Comparison of ENCODE assay signal across 8 cellular contexts in genomic region chr1:234543442-234544093, GRCh38.
DNase-seq lines count a peak whose midpoint lies in the region; ATAC-seq and TF ChIP-seq lines count a peak whose summit lies in the region.

No MANE protein-coding gene starts in this region.

- intact Hi-C loops in Right ventricle myocardium inferior (cut with DNase I) (loop anchor here (5.0 kb wide), 1 partner anchor 39 kb away; no protein-coding TSS in a partner anchor), cardiac septum (cut with DNase I) (loop anchor here (2.0 to 5.0 kb wide), 3 partner anchors 25 to 354 kb away; no protein-coding TSS in a partner anchor)
- intact Hi-C loops in naive thymus-derived CD4-positive, alpha-beta T cell (cut with micrococcal nuclease): loop anchor here in 1 of 2 donors (10.0 kb wide), 1 partner anchor 49 kb away; no protein-coding TSS in a partner anchor

- ATAC-seq in Right ventricle myocardium inferior: peak; percentile 77
- ATAC-seq in naive thymus-derived CD4-positive, alpha-beta T cell: no peak

- no peak overlapping the region for H3K9ac ChIP-seq in endodermal cell (ENCODE audit: extremely low read depth, low read length, poor library complexity, severe bottlenecking)

- H3K27ac ChIP-seq in endodermal cell (ENCODE audit: low read depth, low read length): no peak overlapping the region
- H3K27ac ChIP-seq in naive thymus-derived CD4-positive, alpha-beta T cell (ENCODE audit: low read depth, low read length): no peak overlapping the region

- H3K27me3 ChIP-seq in endodermal cell (ENCODE audit: control insufficient read depth, insufficient read depth, low read length, poor library complexity, severe bottlenecking): no peaks in the 10 kb centered on the region
- no peaks in the 10 kb centered on the region for H3K27me3 ChIP-seq in naive thymus-derived CD4-positive, alpha-beta T cell (ENCODE audit: control insufficient read depth in 2 of 2, insufficient read depth in 2 of 2, low read length in 2 of 2)

- H3K27me3 Mint-ChIP-seq in endodermal cell (ENCODE audit: insufficient read depth): peaks cover 6% of the 10 kb centered on the region
- H3K27me3 Mint-ChIP-seq in naive thymus-derived CD4-positive, alpha-beta T cell: no peaks in the 10 kb centered on the region

- no peaks in the 10 kb centered on the region for H3K9me3 Mint-ChIP-seq in endodermal cell
- H3K9me3 Mint-ChIP-seq in naive thymus-derived CD4-positive, alpha-beta T cell: no peaks in the 10 kb centered on the region

- no peak overlapping the region for H3K27ac Mint-ChIP-seq in endodermal cell
- H3K27ac Mint-ChIP-seq in naive thymus-derived CD4-positive, alpha-beta T cell: peak overlapping the region; percentile 18 to 86 (median 76)

- peak; percentile 46 for TF ChIP-seq CTCF in endodermal cell (conservative IDR thresholded peaks at IDR 0.05)

- peaks cover 16% of the 10 kb centered on the region for H3K4me1 ChIP-seq in endodermal cell (ENCODE audit: control insufficient read depth, insufficient read depth, low read length)
- peaks cover 0 to 13% of the 10 kb centered on the region in 2 donors for H3K4me1 ChIP-seq in naive thymus-derived CD4-positive, alpha-beta T cell (ENCODE audit: control insufficient read depth in 2 of 2, insufficient read depth in 2 of 2, low read length in 2 of 2)

- POLR2A ChIA-PET in naive thymus-derived CD4-positive, alpha-beta T cell (lab: Charles Lee): interaction anchor here (0.7 to 1.3 kb wide), 5 partner anchors 11 to 215 kb away, joined by 3 to 4 read pairs (median 3); no protein-coding TSS in a partner anchor

- H3K36me3 Mint-ChIP-seq in endodermal cell (ENCODE audit: low read depth): no peaks in the 10 kb centered on the region
- no peaks in the 10 kb centered on the region for H3K36me3 Mint-ChIP-seq in naive thymus-derived CD4-positive, alpha-beta T cell

- CTCF ChIA-PET in naive thymus-derived CD4-positive, alpha-beta T cell (lab: Charles Lee): interaction anchor here (0.8 kb wide), 1 partner anchor 540 kb away, joined by 3 read pairs; no protein-coding TSS in a partner anchor

- H3K4me3 ChIP-seq in endodermal cell (ENCODE audit: low read length): no peak overlapping the region
- no peak overlapping the region for H3K4me3 ChIP-seq in naive thymus-derived CD4-positive, alpha-beta T cell (ENCODE audit: low read length)

- WGBS in endodermal cell (ENCODE audit: insufficient coverage in 1 of 2, insufficient read length in 1 of 2), 2 experiments: 78 to 94% methylated on average over 7 to 8 of the region's 8 CpGs

- H3K4me1 Mint-ChIP-seq in endodermal cell: peaks cover 51% of the 10 kb centered on the region
- H3K4me1 Mint-ChIP-seq in naive thymus-derived CD4-positive, alpha-beta T cell: peaks cover 17 to 41% (median 20%) of the 10 kb centered on the region in 7 donors

- no peaks in the 10 kb centered on the region for H3K36me3 ChIP-seq in endodermal cell (ENCODE audit: control insufficient read depth, insufficient read depth, low read length)
- H3K36me3 ChIP-seq in naive thymus-derived CD4-positive, alpha-beta T cell (ENCODE audit: control insufficient read depth in 2 of 3, insufficient read depth in 3 of 3, low read length in 3 of 3): no peaks in the 10 kb centered on the region

- DNase-seq in Right ventricle myocardium inferior (ENCODE audit: missing footprints) (peak; percentile 74), cardiac septum (ENCODE audit: low spot score) (no peak), endodermal cell (no peak), HCEC 1CT (no peak), EL (no peak)
- DNase-seq in naive thymus-derived CD4-positive, alpha-beta T cell: no peak
- no peak for DNase-seq in stimulated activated naive CD4-positive, alpha-beta T cell treated with Interleukin-2 at 50 U/mL for 16 hours (lab: John Stamatoyannopoulos, UW)
- DNase-seq in activated CD4-positive, alpha-beta T cell treated with anti-CD3 and anti-CD28 coated beads, Interleukin-2, amount 50 U/mL, for 48 hours: no peak

- H3K4me3 Mint-ChIP-seq in endodermal cell: no peak overlapping the region
- H3K4me3 Mint-ChIP-seq in naive thymus-derived CD4-positive, alpha-beta T cell: peak overlapping the region in 2 of 10 donors; percentile 40 to 72

- no peaks in the 10 kb centered on the region for H3K9me3 ChIP-seq in endodermal cell (ENCODE audit: control insufficient read depth, low read length)
- no peaks in the 10 kb centered on the region for H3K9me3 ChIP-seq in naive thymus-derived CD4-positive, alpha-beta T cell (ENCODE audit: control insufficient read depth in 2 of 3, low read length in 3 of 3)
